ENCODE assay signal across 8 cellular contexts in genomic region chr3:9732753-9733115, GRCh38. TPM values are rescaled to one million over a fixed set of nuclear protein-coding genes. Genes with fewer than 3 reads are reported as not detected.
DNase-seq lines count a peak whose midpoint lies in the region; FAIRE-seq and TF ChIP-seq lines count a peak whose summit lies in the region.

No MANE protein-coding gene starts in this region.

- DNase-seq in A673 (ENCODE audit: low spot score): no peak
- DNase-seq in HPDE6-E6E7 (ENCODE audit: extremely low spot score): peak; percentile 6
- DNase-seq in bronchial epithelial cell (ENCODE audit: low read depth): no peak
- DNase-seq in mesenchymal stem cell: peak; percentile 18
- DNase-seq in NCI-H524 treated with DMSO at 0.1 percent for 48 hours (lab: John Stamatoyannopoulos, UW): no peak
- no peak for DNase-seq in stimulated activated CD4-positive, alpha-beta T cell treated with anti-CD3 and anti-CD28 coated beads, Interleukin-2, amount 100 ng/mL, for 24 hours
- DNase-seq in DMS153 treated with DMSO at 0.1 percent for 48 hours (lab: John Stamatoyannopoulos, UW; ENCODE audit: unreplicated experiment): no peak
- no peak for DNase-seq in NCI-H1092 (lab: John Stamatoyannopoulos, UW)

- peak overlapping the region; percentile 100 for H3K9ac ChIP-seq in mesenchymal stem cell (ENCODE audit: low read length)

- no peak overlapping the region for H2BK5ac ChIP-seq in mesenchymal stem cell (ENCODE audit: low read depth, low read length, poor library complexity, severe bottlenecking)

- no peak overlapping the region for H4K8ac ChIP-seq in mesenchymal stem cell (ENCODE audit: low read length)

- WGBS in mesenchymal stem cell: 68% methylated on average over 3 of the region's 6 CpGs

- H3K9me3 ChIP-seq in A673 (ENCODE audit: low read depth, low read length, poor library complexity, severe bottlenecking) (no peaks in the 10 kb centered on the region), mesenchymal stem cell (ENCODE audit: control insufficient read depth, low read length) (no peaks in the 10 kb centered on the region)

- H3K36me3 ChIP-seq in A673 (ENCODE audit: insufficient read depth, low read length, poor library complexity, severe bottlenecking) (peaks cover 37% of the 10 kb centered on the region), bronchial epithelial cell (ENCODE audit: control insufficient read depth, insufficient read depth, low read length) (peaks cover 14% of the 10 kb centered on the region), mesenchymal stem cell (ENCODE audit: control insufficient read depth in 1 of 2, insufficient read depth in 2 of 2, low read depth in 1 of 2, low read length in 2 of 2) (peaks cover 28 to 36% of the 10 kb centered on the region in 2 experiments)

- H3K18ac ChIP-seq in mesenchymal stem cell (ENCODE audit: low read depth in 1 of 2, low read length in 2 of 2): no peak overlapping the region

- TF ChIP-seq CTCF in A673 (conservative IDR thresholded peaks at IDR 0.05; ENCODE audit: low read depth, low read length) (no peak), bronchial epithelial cell (IDR thresholded peaks at IDR 0.05; ENCODE audit: insufficient read depth, low read length, severe bottlenecking) (peak; percentile 11)

- no peak overlapping the region for H3K23ac ChIP-seq in mesenchymal stem cell (ENCODE audit: low read length in 2 of 2)

- peak overlapping the region; percentile 81 for H3K4me2 ChIP-seq in mesenchymal stem cell (ENCODE audit: low read length, poor library complexity, severe bottlenecking)

- H4K91ac ChIP-seq in mesenchymal stem cell (ENCODE audit: low read length): no peak overlapping the region

- TSS peak; percentile 34 for BruUV-seq in A673 (replicated peaks; lab: Mats Ljungman, UMichigan)

- H3K4me1 ChIP-seq in A673 (ENCODE audit: insufficient read depth, low read length, poor library complexity, severe bottlenecking) (peaks cover 12% of the 10 kb centered on the region), mesenchymal stem cell (ENCODE audit: control insufficient read depth, insufficient read depth, low read depth, low read length) (peaks cover 14% of the 10 kb centered on the region)

- H3K4me3 ChIP-seq in A673 (ENCODE audit: low read depth, low read length, poor library complexity, severe bottlenecking): peak overlapping the region; percentile 100
- peak overlapping the region; percentile 86 for H3K4me3 ChIP-seq in bronchial epithelial cell (ENCODE audit: low read depth, low read length)
- peak overlapping the region; percentile 88 for H3K4me3 ChIP-seq in mesenchymal stem cell (ENCODE audit: insufficient read depth in 1 of 2, low read depth in 1 of 2, low read length in 2 of 2)

- H3K79me1 ChIP-seq in mesenchymal stem cell (replicated peaks; ENCODE audit: low read length, poor library complexity, severe bottlenecking): peaks cover 9% of the 10 kb centered on the region

- no peak overlapping the region for H2BK15ac ChIP-seq in mesenchymal stem cell (ENCODE audit: low read depth, poor library complexity, severe bottlenecking)

- FAIRE-seq in bronchial epithelial cell (lab: Jason Lieb, UNC): no peak

- H3K4ac ChIP-seq in mesenchymal stem cell (ENCODE audit: low read depth in 1 of 2, low read length in 2 of 2): no peak overlapping the region

- no peak overlapping the region for H2BK120ac ChIP-seq in mesenchymal stem cell (ENCODE audit: low read depth, low read length)

- H2AK5ac ChIP-seq in mesenchymal stem cell (ENCODE audit: low read length, severe bottlenecking): no peak overlapping the region

- intact Hi-C loops in A673 (cut with micrococcal nuclease; ENCODE audit: unreplicated experiment): loop anchor here (10.0 kb wide), 1 partner anchor 228 kb away; no protein-coding TSS in a partner anchor

- no peak overlapping the region for H3K14ac ChIP-seq in mesenchymal stem cell (ENCODE audit: low read length in 2 of 2)

- no peak overlapping the region for H2BK12ac ChIP-seq in mesenchymal stem cell (ENCODE audit: low read length in 2 of 2)

- H3K27ac ChIP-seq in A673 (ENCODE audit: low read depth, low read length, poor library complexity, severe bottlenecking): peak overlapping the region; percentile 99
- no peak overlapping the region for H3K27ac ChIP-seq in mesenchymal stem cell (ENCODE audit: low read length, poor library complexity, severe bottlenecking)

- H2AFZ ChIP-seq in mesenchymal stem cell (ENCODE audit: low read depth, low read length): no peak overlapping the region

- no peaks in the 10 kb centered on the region for H3K27me3 ChIP-seq in A673 (replicated peaks; ENCODE audit: insufficient read depth, low read depth, low read length, poor library complexity)
- H3K27me3 ChIP-seq in bronchial epithelial cell (ENCODE audit: control insufficient read depth, insufficient read depth, low read length): no peaks in the 10 kb centered on the region
- peaks cover 0 to 3% of the 10 kb centered on the region in 2 experiments for H3K27me3 ChIP-seq in mesenchymal stem cell (ENCODE audit: control insufficient read depth in 1 of 2, insufficient read depth in 1 of 2, low read length in 2 of 2)

- POLR2A ChIA-PET in A673 (lab: Charles Lee; ENCODE audit: low non-redundant PET): no interaction called here

- CTCF ChIA-PET in A673 (lab: Charles Lee): no interaction called here

RNA-seq across cellular contexts. Expression of gene BRPF1, which starts 1.2 kb away (rescaled TPM):
- 30.7 and 32.0 TPM in 2 replicates for total RNA-seq in A673 (2021)
- 14.0 and 14.7 TPM in 2 replicates for total RNA-seq in bronchial epithelial cell
- polyA plus RNA-seq in mesenchymal stem cell (2013, experiment 1 of 2): 7.8 TPM
- 7.6 TPM for polyA plus RNA-seq in mesenchymal stem cell (2013, experiment 2 of 2)

RNA-seq across cellular contexts. Expression of gene OGG1, which starts 17.0 kb away (rescaled TPM):
- total RNA-seq in A673 (2021) (48.8 and 60.2 TPM in 2 replicates), bronchial epithelial cell (21.6 and 26.5 TPM in 2 replicates)
- 26.5 TPM for polyA plus RNA-seq in mesenchymal stem cell (2013, experiment 1 of 2)
- 25.0 TPM for polyA plus RNA-seq in mesenchymal stem cell (2013, experiment 2 of 2)

RNA-seq across cellular contexts. Expression of gene CPNE9, which starts 29.1 kb away (rescaled TPM):
- total RNA-seq in A673 (2021) (not detected in 2 replicates), bronchial epithelial cell (not detected in 2 replicates)
- not detected for polyA plus RNA-seq in mesenchymal stem cell (2013, experiment 1 of 2)
- 0.03 TPM for polyA plus RNA-seq in mesenchymal stem cell (2013, experiment 2 of 2)

RNA-seq across cellular contexts. Expression of gene CAMK1, which starts 37.0 kb away (rescaled TPM):
- 26.7 and 28.0 TPM in 2 replicates for total RNA-seq in A673 (2021)
- total RNA-seq in bronchial epithelial cell: 18.2 and 36.4 TPM in 2 replicates
- 10.6 TPM for polyA plus RNA-seq in mesenchymal stem cell (2013, experiment 1 of 2)
- 11.1 TPM for polyA plus RNA-seq in mesenchymal stem cell (2013, experiment 2 of 2)

RNA-seq across cellular contexts. Expression of gene TADA3, which starts 59.5 kb away (rescaled TPM):
- total RNA-seq in A673 (2021) (46.1 and 49.6 TPM in 2 replicates), bronchial epithelial cell (46.9 and 78.5 TPM in 2 replicates)
- 53.4 TPM for polyA plus RNA-seq in mesenchymal stem cell (2013, experiment 1 of 2)
- polyA plus RNA-seq in mesenchymal stem cell (2013, experiment 2 of 2): 54.2 TPM

Comparison
In these comparisons a context has a peak if more than half of its experiments do, and no peak if none do; other contexts are left out.
1. DNase-seq: peak in HPDE6-E6E7 (single experiment) and mesenchymal stem cell (single experiment); none in A673 (single experiment), bronchial epithelial cell (single experiment), NCI-H524 treated with DMSO at 0.1 percent for 48 hours (single experiment), stimulated activated CD4-positive, alpha-beta T cell treated with anti-CD3 and anti-CD28 coated beads, Interleukin-2, amount 100 ng/mL, for 24 hours (0 of 2), DMS153 treated with DMSO at 0.1 percent for 48 hours (single experiment) and NCI-H1092 (single experiment).
2. Peak in every context shown above with its lines, with median percentiles within 50 percentile points of each other: H3K4me3 ChIP-seq.